1 cellular context compared by ENCODE assay signal in the genomic region with DNA sequence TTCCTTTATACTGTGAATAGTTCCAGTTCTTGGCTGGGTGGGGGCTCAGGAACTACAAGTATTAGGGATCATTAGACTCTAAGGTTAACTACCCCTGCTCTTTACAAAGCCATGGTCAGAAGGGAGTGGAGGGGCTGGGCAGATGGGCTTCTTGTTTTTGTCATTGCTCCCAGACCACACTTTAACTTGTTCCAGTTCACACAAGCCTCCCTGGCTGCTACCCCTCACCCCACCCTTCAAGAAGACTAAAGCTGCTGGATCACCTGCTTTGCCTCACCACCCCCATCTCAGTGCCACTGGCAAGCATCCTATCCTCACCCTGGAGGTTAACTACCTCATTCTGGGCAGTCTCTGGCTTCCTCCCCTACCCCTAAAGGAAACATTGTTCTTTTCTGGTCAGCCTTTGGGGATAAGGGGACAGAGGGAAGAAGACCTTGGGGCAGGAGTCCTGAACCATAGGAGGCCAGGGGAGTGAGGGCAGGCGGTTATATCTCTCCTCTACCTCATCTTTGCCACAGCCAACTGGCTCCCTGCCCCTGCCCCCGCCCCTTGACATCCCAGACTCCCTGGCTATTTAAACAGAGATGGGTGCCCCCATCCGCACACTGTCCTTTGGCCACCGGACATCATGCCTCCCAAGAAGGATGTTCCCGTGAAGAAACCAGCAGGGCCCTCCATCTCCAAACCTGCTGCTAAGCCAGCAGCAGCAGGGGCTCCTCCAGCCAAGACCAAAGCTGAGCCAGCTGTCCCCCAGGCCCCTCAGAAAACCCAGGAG.
TF ChIP-seq lines count a peak whose summit lies in the region.

No MANE protein-coding gene starts in this region.

TF ChIP-seq in A549, 52 proteins besides CTCF, POLR2A, EP300 and RAD21:
- TF ChIP-seq JUNB (IDR thresholded peaks at IDR 0.05) (no peak), RARB (CRISPR knock-in tag; IDR thresholded peaks at IDR 0.05) (no peak), NFE2L2 (conservative IDR thresholded peaks at IDR 0.05; ENCODE audit: low read length) (no peak), KDM1A (IDR thresholded peaks at IDR 0.05; ENCODE audit: low read depth) (no peak)
